ENCODE assay signal across 1 cellular context in the genomic region with DNA sequence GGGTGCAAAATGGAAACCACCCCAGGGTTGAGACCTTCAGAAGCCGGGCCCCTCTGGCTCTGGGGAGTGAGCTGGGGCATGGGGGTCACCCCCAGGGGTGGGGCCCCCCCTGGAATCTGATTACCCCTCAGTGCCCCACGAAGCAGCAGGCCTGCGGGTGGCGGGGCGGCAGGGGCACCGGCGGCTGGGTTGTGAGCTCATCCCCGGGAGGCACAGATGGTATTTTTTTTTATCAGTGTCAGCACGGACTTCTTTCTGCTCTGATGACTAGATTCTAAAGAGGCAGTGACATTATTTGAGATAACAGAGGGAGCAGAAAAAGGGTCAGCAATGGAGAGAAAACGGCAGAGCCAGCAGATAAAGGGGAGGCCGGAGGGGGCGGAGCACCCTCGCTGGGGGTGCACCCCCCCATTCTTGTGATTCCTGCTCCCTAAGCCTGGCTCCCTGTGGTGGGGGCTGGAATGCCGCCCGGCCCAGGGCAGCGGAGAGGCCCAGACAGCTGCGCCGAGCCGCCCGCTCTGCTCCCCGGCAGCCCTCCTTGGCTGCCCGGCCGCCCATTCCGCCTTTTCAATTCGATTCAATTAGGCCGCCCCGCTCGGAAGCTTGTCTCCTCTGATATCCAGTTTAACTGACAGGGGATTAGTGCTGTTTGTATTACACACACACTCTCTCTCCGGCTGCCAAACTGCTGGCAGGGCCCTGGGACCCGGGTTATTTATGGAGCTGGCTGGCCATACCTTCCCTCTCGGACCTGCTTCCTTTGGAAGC.
A peak's percentile ranks its signal among the peaks of the same experiment; 100 is the strongest.
TF ChIP-seq lines count a peak whose summit lies in the region.

No MANE protein-coding gene starts in this region.

TF ChIP-seq in HepG2, 621 proteins besides CTCF, POLR2A, EP300 and RAD21 (continued from another document):
- TF ChIP-seq, protein P1, sequence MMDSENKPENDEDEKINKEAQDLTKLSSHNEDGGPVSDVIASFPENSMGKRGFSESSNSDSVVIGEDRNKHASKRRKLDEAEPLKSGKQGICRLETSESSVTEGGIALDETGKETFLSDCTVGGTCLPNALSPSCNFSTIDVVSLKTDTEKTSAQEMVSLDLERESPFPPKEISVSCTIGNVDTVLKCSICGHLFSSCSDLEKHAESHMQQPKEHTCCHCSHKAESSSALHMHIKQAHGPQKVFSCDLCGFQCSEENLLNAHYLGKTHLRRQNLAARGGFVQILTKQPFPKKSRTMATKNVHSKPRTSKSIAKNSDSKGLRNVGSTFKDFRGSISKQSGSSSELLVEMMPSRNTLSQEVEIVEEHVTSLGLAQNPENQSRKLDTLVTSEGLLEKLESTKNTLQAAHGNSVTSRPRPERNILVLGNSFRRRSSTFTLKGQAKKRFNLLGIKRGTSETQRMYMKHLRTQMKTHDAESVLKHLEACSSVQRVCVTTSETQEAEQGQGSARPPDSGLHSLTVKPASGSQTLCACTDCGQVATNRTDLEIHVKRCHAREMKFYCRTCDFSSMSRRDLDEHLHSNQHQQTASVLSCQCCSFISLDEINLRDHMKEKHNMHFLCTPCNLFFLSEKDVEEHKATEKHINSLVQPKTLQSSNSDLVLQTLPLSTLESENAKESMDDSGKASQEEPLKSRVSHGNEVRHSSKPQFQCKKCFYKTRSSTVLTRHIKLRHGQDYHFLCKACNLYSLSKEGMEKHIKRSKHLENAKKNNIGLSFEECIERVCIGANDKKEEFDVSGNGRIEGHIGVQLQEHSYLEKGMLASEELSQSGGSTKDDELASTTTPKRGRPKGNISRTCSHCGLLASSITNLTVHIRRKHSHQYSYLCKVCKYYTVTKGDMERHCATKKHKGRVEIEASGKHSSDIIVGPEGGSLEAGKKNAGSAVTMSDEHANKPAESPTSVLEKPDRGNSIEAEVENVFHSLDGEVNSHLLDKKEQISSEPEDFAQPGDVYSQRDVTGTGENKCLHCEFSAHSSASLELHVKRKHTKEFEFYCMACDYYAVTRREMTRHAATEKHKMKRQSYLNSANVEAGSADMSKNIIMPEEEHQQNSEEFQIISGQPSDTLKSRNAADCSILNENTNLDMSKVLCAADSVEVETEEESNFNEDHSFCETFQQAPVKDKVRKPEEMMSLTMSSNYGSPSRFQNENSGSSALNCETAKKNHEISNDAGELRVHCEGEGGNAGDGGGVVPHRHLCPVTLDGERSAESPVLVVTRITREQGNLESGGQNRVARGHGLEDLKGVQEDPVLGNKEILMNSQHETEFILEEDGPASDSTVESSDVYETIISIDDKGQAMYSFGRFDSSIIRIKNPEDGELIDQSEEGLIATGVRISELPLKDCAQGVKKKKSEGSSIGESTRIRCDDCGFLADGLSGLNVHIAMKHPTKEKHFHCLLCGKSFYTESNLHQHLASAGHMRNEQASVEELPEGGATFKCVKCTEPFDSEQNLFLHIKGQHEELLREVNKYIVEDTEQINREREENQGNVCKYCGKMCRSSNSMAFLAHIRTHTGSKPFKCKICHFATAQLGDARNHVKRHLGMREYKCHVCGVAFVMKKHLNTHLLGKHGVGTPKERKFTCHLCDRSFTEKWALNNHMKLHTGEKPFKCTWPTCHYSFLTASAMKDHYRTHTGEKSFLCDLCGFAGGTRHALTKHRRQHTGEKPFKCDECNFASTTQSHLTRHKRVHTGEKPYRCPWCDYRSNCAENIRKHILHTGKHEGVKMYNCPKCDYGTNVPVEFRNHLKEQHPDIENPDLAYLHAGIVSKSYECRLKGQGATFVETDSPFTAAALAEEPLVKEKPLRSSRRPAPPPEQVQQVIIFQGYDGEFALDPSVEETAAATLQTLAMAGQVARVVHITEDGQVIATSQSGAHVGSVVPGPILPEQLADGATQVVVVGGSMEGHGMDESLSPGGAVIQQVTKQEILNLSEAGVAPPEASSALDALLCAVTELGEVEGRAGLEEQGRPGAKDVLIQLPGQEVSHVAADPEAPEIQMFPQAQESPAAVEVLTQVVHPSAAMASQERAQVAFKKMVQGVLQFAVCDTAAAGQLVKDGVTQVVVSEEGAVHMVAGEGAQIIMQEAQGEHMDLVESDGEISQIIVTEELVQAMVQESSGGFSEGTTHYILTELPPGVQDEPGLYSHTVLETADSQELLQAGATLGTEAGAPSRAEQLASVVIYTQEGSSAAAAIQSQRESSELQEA (CRISPR knock-in tag; IDR thresholded peaks at IDR 0.05; ENCODE audit: not compliant biosample characterization) = no peak
- no peak for TF ChIP-seq FOXA1 (IDR thresholded peaks at IDR 0.05)
- peak; percentile 62; the same call in 1 of the 2 replicates for TF ChIP-seq FOXA1 (CRISPR knock-in tag; IDR thresholded peaks at IDR 0.05)
- TF ChIP-seq SP5 (CRISPR knock-in tag; IDR thresholded peaks at IDR 0.05; ENCODE audit: borderline replicate concordance, low read depth) = 0 out of 2 replicates have a peak, but pooled peaks have one; percentile 24
- TF ChIP-seq TBX2 (CRISPR knock-in tag; IDR thresholded peaks at IDR 0.05; ENCODE audit: borderline replicate concordance) = peak; percentile 37; the same call in 1 of the 2 replicates
- TF ChIP-seq TGIF2 (CRISPR knock-in tag; IDR thresholded peaks at IDR 0.05) = 0 out of 2 replicates have a peak, but pooled peaks have one; percentile 27
- TF ChIP-seq, protein P2, sequence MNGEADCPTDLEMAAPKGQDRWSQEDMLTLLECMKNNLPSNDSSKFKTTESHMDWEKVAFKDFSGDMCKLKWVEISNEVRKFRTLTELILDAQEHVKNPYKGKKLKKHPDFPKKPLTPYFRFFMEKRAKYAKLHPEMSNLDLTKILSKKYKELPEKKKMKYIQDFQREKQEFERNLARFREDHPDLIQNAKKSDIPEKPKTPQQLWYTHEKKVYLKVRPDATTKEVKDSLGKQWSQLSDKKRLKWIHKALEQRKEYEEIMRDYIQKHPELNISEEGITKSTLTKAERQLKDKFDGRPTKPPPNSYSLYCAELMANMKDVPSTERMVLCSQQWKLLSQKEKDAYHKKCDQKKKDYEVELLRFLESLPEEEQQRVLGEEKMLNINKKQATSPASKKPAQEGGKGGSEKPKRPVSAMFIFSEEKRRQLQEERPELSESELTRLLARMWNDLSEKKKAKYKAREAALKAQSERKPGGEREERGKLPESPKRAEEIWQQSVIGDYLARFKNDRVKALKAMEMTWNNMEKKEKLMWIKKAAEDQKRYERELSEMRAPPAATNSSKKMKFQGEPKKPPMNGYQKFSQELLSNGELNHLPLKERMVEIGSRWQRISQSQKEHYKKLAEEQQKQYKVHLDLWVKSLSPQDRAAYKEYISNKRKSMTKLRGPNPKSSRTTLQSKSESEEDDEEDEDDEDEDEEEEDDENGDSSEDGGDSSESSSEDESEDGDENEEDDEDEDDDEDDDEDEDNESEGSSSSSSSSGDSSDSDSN (CRISPR knock-in tag; IDR thresholded peaks at IDR 0.05) = peak; percentile 73
- peak; percentile 61; the same call in 1 of the 2 replicates for TF ChIP-seq PHF21A (CRISPR knock-in tag; IDR thresholded peaks at IDR 0.05)
- TF ChIP-seq, protein P3, sequence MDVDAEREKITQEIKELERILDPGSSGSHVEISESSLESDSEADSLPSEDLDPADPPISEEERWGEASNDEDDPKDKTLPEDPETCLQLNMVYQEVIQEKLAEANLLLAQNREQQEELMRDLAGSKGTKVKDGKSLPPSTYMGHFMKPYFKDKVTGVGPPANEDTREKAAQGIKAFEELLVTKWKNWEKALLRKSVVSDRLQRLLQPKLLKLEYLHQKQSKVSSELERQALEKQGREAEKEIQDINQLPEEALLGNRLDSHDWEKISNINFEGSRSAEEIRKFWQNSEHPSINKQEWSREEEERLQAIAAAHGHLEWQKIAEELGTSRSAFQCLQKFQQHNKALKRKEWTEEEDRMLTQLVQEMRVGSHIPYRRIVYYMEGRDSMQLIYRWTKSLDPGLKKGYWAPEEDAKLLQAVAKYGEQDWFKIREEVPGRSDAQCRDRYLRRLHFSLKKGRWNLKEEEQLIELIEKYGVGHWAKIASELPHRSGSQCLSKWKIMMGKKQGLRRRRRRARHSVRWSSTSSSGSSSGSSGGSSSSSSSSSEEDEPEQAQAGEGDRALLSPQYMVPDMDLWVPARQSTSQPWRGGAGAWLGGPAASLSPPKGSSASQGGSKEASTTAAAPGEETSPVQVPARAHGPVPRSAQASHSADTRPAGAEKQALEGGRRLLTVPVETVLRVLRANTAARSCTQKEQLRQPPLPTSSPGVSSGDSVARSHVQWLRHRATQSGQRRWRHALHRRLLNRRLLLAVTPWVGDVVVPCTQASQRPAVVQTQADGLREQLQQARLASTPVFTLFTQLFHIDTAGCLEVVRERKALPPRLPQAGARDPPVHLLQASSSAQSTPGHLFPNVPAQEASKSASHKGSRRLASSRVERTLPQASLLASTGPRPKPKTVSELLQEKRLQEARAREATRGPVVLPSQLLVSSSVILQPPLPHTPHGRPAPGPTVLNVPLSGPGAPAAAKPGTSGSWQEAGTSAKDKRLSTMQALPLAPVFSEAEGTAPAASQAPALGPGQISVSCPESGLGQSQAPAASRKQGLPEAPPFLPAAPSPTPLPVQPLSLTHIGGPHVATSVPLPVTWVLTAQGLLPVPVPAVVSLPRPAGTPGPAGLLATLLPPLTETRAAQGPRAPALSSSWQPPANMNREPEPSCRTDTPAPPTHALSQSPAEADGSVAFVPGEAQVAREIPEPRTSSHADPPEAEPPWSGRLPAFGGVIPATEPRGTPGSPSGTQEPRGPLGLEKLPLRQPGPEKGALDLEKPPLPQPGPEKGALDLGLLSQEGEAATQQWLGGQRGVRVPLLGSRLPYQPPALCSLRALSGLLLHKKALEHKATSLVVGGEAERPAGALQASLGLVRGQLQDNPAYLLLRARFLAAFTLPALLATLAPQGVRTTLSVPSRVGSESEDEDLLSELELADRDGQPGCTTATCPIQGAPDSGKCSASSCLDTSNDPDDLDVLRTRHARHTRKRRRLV (CRISPR knock-in tag; IDR thresholded peaks at IDR 0.05) = no peak
- TF ChIP-seq ZFX (CRISPR knock-in tag; IDR thresholded peaks at IDR 0.05; ENCODE audit: low read depth) = peak; percentile 56
- TF ChIP-seq, protein P4, sequence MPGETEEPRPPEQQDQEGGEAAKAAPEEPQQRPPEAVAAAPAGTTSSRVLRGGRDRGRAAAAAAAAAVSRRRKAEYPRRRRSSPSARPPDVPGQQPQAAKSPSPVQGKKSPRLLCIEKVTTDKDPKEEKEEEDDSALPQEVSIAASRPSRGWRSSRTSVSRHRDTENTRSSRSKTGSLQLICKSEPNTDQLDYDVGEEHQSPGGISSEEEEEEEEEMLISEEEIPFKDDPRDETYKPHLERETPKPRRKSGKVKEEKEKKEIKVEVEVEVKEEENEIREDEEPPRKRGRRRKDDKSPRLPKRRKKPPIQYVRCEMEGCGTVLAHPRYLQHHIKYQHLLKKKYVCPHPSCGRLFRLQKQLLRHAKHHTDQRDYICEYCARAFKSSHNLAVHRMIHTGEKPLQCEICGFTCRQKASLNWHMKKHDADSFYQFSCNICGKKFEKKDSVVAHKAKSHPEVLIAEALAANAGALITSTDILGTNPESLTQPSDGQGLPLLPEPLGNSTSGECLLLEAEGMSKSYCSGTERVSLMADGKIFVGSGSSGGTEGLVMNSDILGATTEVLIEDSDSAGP (CRISPR knock-in tag; IDR thresholded peaks at IDR 0.05; ENCODE audit: borderline replicate concordance) = peak; percentile 43; the same call in 1 of the 2 replicates
- TF ChIP-seq, protein P5, sequence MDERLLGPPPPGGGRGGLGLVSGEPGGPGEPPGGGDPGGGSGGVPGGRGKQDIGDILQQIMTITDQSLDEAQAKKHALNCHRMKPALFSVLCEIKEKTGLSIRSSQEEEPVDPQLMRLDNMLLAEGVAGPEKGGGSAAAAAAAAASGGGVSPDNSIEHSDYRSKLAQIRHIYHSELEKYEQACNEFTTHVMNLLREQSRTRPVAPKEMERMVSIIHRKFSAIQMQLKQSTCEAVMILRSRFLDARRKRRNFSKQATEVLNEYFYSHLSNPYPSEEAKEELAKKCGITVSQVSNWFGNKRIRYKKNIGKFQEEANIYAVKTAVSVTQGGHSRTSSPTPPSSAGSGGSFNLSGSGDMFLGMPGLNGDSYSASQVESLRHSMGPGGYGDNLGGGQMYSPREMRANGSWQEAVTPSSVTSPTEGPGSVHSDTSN (CRISPR knock-in tag; IDR thresholded peaks at IDR 0.05) = peak; percentile 51
- peak; percentile 98 for TF ChIP-seq PITX1 (CRISPR knock-in tag; IDR thresholded peaks at IDR 0.05)
- no peak for TF ChIP-seq U2AF2 (IDR thresholded peaks at IDR 0.05; ENCODE audit: low read depth, low read length)
- no peak for TF ChIP-seq ZNF547 (CRISPR knock-in tag; IDR thresholded peaks at IDR 0.05)
- TF ChIP-seq, protein P6, sequence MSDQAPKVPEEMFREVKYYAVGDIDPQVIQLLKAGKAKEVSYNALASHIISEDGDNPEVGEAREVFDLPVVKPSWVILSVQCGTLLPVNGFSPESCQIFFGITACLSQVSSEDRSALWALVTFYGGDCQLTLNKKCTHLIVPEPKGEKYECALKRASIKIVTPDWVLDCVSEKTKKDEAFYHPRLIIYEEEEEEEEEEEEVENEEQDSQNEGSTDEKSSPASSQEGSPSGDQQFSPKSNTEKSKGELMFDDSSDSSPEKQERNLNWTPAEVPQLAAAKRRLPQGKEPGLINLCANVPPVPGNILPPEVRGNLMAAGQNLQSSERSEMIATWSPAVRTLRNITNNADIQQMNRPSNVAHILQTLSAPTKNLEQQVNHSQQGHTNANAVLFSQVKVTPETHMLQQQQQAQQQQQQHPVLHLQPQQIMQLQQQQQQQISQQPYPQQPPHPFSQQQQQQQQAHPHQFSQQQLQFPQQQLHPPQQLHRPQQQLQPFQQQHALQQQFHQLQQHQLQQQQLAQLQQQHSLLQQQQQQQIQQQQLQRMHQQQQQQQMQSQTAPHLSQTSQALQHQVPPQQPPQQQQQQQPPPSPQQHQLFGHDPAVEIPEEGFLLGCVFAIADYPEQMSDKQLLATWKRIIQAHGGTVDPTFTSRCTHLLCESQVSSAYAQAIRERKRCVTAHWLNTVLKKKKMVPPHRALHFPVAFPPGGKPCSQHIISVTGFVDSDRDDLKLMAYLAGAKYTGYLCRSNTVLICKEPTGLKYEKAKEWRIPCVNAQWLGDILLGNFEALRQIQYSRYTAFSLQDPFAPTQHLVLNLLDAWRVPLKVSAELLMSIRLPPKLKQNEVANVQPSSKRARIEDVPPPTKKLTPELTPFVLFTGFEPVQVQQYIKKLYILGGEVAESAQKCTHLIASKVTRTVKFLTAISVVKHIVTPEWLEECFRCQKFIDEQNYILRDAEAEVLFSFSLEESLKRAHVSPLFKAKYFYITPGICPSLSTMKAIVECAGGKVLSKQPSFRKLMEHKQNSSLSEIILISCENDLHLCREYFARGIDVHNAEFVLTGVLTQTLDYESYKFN (CRISPR knock-in tag; conservative IDR thresholded peaks at IDR 0.05) = no peak
